11 cellular contexts compared by ENCODE assay signal in the genomic region with DNA sequence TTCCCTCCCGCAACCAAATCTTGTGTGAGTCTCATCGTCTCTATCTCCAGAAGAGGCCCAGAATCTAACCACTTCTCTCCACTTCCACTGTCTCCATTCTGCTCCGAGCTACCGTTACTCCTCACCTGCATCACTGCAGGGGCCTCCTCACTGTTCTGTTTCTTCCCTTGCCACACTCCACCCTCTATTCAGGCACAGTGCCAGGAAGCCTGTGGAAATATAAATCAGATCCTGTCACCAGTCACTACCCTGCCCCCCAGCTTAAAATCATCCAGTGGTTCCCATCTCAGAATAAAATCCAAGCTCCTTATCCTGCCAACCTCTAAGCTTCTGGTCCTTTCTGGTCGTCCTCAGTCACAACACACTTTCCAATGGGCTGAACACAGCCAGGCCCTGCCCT. TPM values are rescaled to one million over a fixed set of nuclear protein-coding genes. Genes with fewer than 3 reads are reported as not detected.
DNase-seq lines count a peak whose midpoint lies in the region; ATAC-seq, FAIRE-seq and TF ChIP-seq lines count a peak whose summit lies in the region.
"Had no signal": no experiment of that assay in that cellular context is flagged by ENCODE, and none has a peak within 500 bp of the region (broad histone marks: within the 10 kb centered on the region; RNA-seq: fewer than 3 reads in every experiment).

No MANE protein-coding gene starts in this region.

- no peaks in the 10 kb centered on the region for H3K9me3 Mint-ChIP-seq in activated naive CD8-positive, alpha-beta T cell (ENCODE audit: low read depth)
- no peaks in the 10 kb centered on the region for H3K9me3 Mint-ChIP-seq in type B pancreatic cell

- H3K27ac ChIP-seq in HepG2 (ENCODE audit: extremely low read length, insufficient read depth, low read length) (no peak overlapping the region), right lobe of liver (no peak overlapping the region), kidney (ENCODE audit: low read depth in 2 of 2, low read length in 2 of 2) (no peak overlapping the region)

- TF ChIP-seq RAD21 in HepG2 (CRISPR knock-in tag; IDR thresholded peaks at IDR 0.05): no peak

- peak overlapping the region; percentile 68; the same call in 1 of the 2 replicates for H3K4me2 ChIP-seq in HepG2 (ENCODE audit: low read depth, low read length)

- DNase-seq in HepG2 (ENCODE audit: low spot score) (no peak), right lobe of liver (no peak), kidney (no peak), type B pancreatic cell (ENCODE audit: extremely low spot score, unreplicated experiment) (no peak), NCI-H2227 treated with DMSO at 0.1 percent for 48 hours (lab: John Stamatoyannopoulos, UW) (no peak)
- DNase-seq: activated CD4-positive, alpha-beta T cell treated with anti-CD3 and anti-CD28 coated beads for 48 hours; cortex of kidney; MG63 had no signal

- TF ChIP-seq POLR2A in HepG2 (IDR thresholded peaks at IDR 0.05; ENCODE audit: insufficient read depth in 1 of 2, low read depth in 2 of 2, low read length in 2 of 2): no peak
- no peak for TF ChIP-seq POLR2A in right lobe of liver (IDR thresholded peaks at IDR 0.05)

- TF ChIP-seq CTCF in HepG2 (CRISPR knock-in tag; IDR thresholded peaks at IDR 0.05) (no peak), right lobe of liver (IDR thresholded peaks at IDR 0.05) (no peak), kidney (IDR thresholded peaks at IDR 0.05; ENCODE audit: borderline replicate concordance, extremely low read depth, insufficient read depth) (no peak), type B pancreatic cell (conservative IDR thresholded peaks at IDR 0.05) (no peak)

- H3K36me3 Mint-ChIP-seq in activated naive CD8-positive, alpha-beta T cell: peaks cover 2% of the 10 kb centered on the region
- H3K36me3 Mint-ChIP-seq in type B pancreatic cell: no peaks in the 10 kb centered on the region

- no peak overlapping the region for H3K27ac Mint-ChIP-seq in activated naive CD8-positive, alpha-beta T cell
- no peak overlapping the region for H3K27ac Mint-ChIP-seq in type B pancreatic cell

- peaks cover 22% of the 10 kb centered on the region for H3K4me1 Mint-ChIP-seq in activated naive CD8-positive, alpha-beta T cell (ENCODE audit: low read depth)
- peaks cover 10% of the 10 kb centered on the region for H3K4me1 Mint-ChIP-seq in type B pancreatic cell (ENCODE audit: unreplicated experiment)

- no peaks in the 10 kb centered on the region for H3K79me2 ChIP-seq in HepG2 (ENCODE audit: insufficient read depth, low read length)

- no peak for TF ChIP-seq EP300 in HepG2 (IDR thresholded peaks at IDR 0.05; ENCODE audit: low read depth in 2 of 2, low read length in 2 of 2)
- TF ChIP-seq EP300 in HepG2 (CRISPR knock-in tag; IDR thresholded peaks at IDR 0.05; ENCODE audit: borderline replicate concordance): no peak

- in situ Hi-C loops in HepG2 (cut with HindIII; ENCODE audit: extremely low pct_ligation_motif_present, low pct_unique_long_range_greater_than_20kb): no loop called here

- H3K27me3 Mint-ChIP-seq in activated naive CD8-positive, alpha-beta T cell: peaks cover 8% of the 10 kb centered on the region
- H3K27me3 Mint-ChIP-seq in type B pancreatic cell: peaks cover 2% of the 10 kb centered on the region

- WGBS in HepG2 (ENCODE audit: low lambda C conversion rate): 71% methylated on average over 5 of the region's 5 CpGs
- WGBS in right lobe of liver (ENCODE audit: insufficient coverage, low coverage, low lambda C conversion rate, missing lambda C conversion rate): 89% methylated on average over 4 of the region's 5 CpGs

- no peaks in the 10 kb centered on the region for H3K9me3 ChIP-seq in HepG2 (ENCODE audit: low read length)
- no peaks in the 10 kb centered on the region for H3K9me3 ChIP-seq in right lobe of liver
- H3K9me3 ChIP-seq in kidney (ENCODE audit: control insufficient read depth in 1 of 2, low read length in 2 of 2): no peaks in the 10 kb centered on the region
- H3K9me3 ChIP-seq: MG63 had no signal

- H3K27me3 ChIP-seq in HepG2 (ENCODE audit: control insufficient read depth in 1 of 2, insufficient read depth in 2 of 2, low read length in 2 of 2) (no peaks in the 10 kb centered on the region; a peak in 1 of 5 replicates), right lobe of liver (no peaks in the 10 kb centered on the region)
- H3K27me3 ChIP-seq: MG63 had no signal

- H3K4me3 Mint-ChIP-seq in activated naive CD8-positive, alpha-beta T cell: peak overlapping the region; percentile 100
- H3K4me3 Mint-ChIP-seq in type B pancreatic cell: peak overlapping the region; percentile 93

- FAIRE-seq in HepG2 (lab: Jason Lieb, UNC) (no peak), kidney (lab: Jason Lieb, UNC) (no peak)

- CTCF ChIA-PET in HepG2 (lab: Yijun Ruan, JAX; ENCODE audit: low intra/inter-chr PET ratio, low total read pairs): no interaction called here

- no peaks in the 10 kb centered on the region for H4K20me1 ChIP-seq in HepG2 (ENCODE audit: insufficient read depth, low read length)

- no peaks in the 10 kb centered on the region for H3K36me3 ChIP-seq in HepG2 (replicated peaks in 1 of 2; ENCODE audit: control insufficient read depth in 1 of 2, insufficient read depth in 2 of 2, low read length in 2 of 2)
- no peaks in the 10 kb centered on the region for H3K36me3 ChIP-seq in right lobe of liver
- H3K36me3 ChIP-seq in kidney (ENCODE audit: control insufficient read depth in 1 of 2, insufficient read depth in 2 of 2, low read length in 2 of 2): no peaks in the 10 kb centered on the region
- H3K36me3 ChIP-seq: MG63 had no signal

- H3K9ac ChIP-seq in HepG2 (ENCODE audit: insufficient read depth, low read depth, low read length) (no peak overlapping the region), kidney (ENCODE audit: low read length in 2 of 2) (no peak overlapping the region)

- no peak overlapping the region for H3K4me3 ChIP-seq in HepG2 (replicated peaks in 1 of 3; ENCODE audit: insufficient read depth in 1 of 3, low read depth in 2 of 3, low read length in 3 of 3)
- peak overlapping the region in 1 of 3 donors; percentile 62 for H3K4me3 ChIP-seq in right lobe of liver
- peak overlapping the region; percentile 81 to 96 for H3K4me3 ChIP-seq in kidney (ENCODE audit: low read length in 2 of 2)

- ATAC-seq in HepG2 (no peak), right lobe of liver (no peak), GM21529 (IDR thresholded peaks at IDR 0.05; ENCODE audit: unreplicated experiment) (no peak), GM18517 (IDR thresholded peaks at IDR 0.05; ENCODE audit: unreplicated experiment) (no peak)

- H3K4me1 ChIP-seq in HepG2 (ENCODE audit: insufficient read depth, low read length) (peaks cover 6% of the 10 kb centered on the region; the same call in 1 of the 2 replicates), right lobe of liver (peaks cover 0 to 12% (median 3%) of the 10 kb centered on the region in 4 donors), kidney (ENCODE audit: control insufficient read depth in 1 of 2, insufficient read depth in 1 of 2, low read depth in 1 of 2, low read length in 2 of 2) (peaks cover 0 to 15% of the 10 kb centered on the region in 2 donors)

- H2AFZ ChIP-seq in HepG2 (ENCODE audit: low read length): no peak overlapping the region

- intact Hi-C loops in HepG2 (cut with micrococcal nuclease; ENCODE audit: unreplicated experiment): no loop called here
- intact Hi-C loops in right lobe of liver (cut with DNase I): loop anchor here in 1 of 2 donors (10.0 kb wide), 1 partner anchor 480 kb away; no protein-coding TSS in a partner anchor
- intact Hi-C loops in kidney (cut with DNase I): no loop called here

- POLR2A ChIA-PET in HepG2 (lab: Yijun Ruan, JAX): interaction anchor here (1.8 kb wide), 1 partner anchor 256 kb away, joined by 3 read pairs; no protein-coding TSS in a partner anchor

- BruUV-seq in HepG2 (replicated peaks; lab: Mats Ljungman, UMichigan): no TSS peak

RNA-seq across cellular contexts. Expression of gene ZNF175, which starts 24.1 kb away (rescaled TPM):
- total RNA-seq in HepG2 (2016; rRNA removed; fragmentation: Illumina TruSeq; extraction: Trizol): 1.5 and 2.3 TPM in 2 replicates
- total RNA-seq in HepG2 (2016; cell fraction: cytosol; rRNA removed; fragmentation: Illumina TruSeq; extraction: Trizol; ENCODE audit: low read depth): 0.09 and 0.10 TPM in 2 replicates
- total RNA-seq in HepG2 (2016; cell fraction: insoluble cytoplasmic fraction; rRNA removed; fragmentation: Illumina TruSeq; extraction: Trizol): 2.7 and 2.8 TPM in 2 replicates
- total RNA-seq in HepG2 (2016; cell fraction: membrane; rRNA removed; fragmentation: Illumina TruSeq; extraction: Trizol): 0.65 and 1.1 TPM in 2 replicates
- 1.6 and 2.5 TPM in 2 replicates for total RNA-seq in HepG2 (2016; cell fraction: nucleus; rRNA removed; fragmentation: Illumina TruSeq; extraction: Trizol)
- polyA plus RNA-seq in HepG2 (2011; rRNA removed): 1.1 and 1.2 TPM in 2 replicates
- polyA plus RNA-seq in HepG2 (2011; cell fraction: cytosol; rRNA removed): 0.55 and 0.62 TPM in 2 replicates
- polyA plus RNA-seq in HepG2 (2011; cell fraction: nucleus; rRNA removed): 2.2 and 2.5 TPM in 2 replicates
- 1.5 and 1.9 TPM in 2 replicates for polyA plus RNA-seq in HepG2 (2012)
- 0.11 and 0.20 TPM in 2 replicates for polyA plus RNA-seq in HepG2 (2016; cell fraction: cytosol; fragmentation: Illumina TruSeq; extraction: Trizol; ENCODE audit: low read depth)
- polyA plus RNA-seq in HepG2 (2016; cell fraction: insoluble cytoplasmic fraction; fragmentation: Illumina TruSeq; extraction: Trizol; ENCODE audit: low read depth): 2.0 and 2.6 TPM in 2 replicates
- 0.32 and 0.44 TPM in 2 replicates for polyA plus RNA-seq in HepG2 (2016; cell fraction: membrane; fragmentation: Illumina TruSeq; extraction: Trizol; ENCODE audit: low read depth)
- 2.6 and 6.4 TPM in 2 replicates for polyA plus RNA-seq in HepG2 (2016; cell fraction: nucleus; fragmentation: Illumina TruSeq; extraction: Trizol; ENCODE audit: insufficient read depth, low read depth)
- polyA minus RNA-seq in HepG2 (2011; rRNA and poly(A)+ RNA removed; ENCODE audit: low replicate concordance): 2.2 and 5.2 TPM in 2 replicates
- polyA minus RNA-seq in HepG2 (2011; cell fraction: cytosol; rRNA and poly(A)+ RNA removed): 1.1 and 1.6 TPM in 2 replicates
- 4.4 and 4.5 TPM in 2 replicates for polyA minus RNA-seq in HepG2 (2011; cell fraction: nucleus; rRNA and poly(A)+ RNA removed)
- total RNA-seq in right lobe of liver: 1 to 10 TPM; 1.2 to 5.2 (median 4.4) TPM
- 20.1 TPM for total RNA-seq in kidney
- polyA plus RNA-seq in kidney (ENCODE audit: insufficient read depth, low read depth, low replicate concordance): 3.3 TPM
- total RNA-seq in type B pancreatic cell (ENCODE audit: low replicate concordance): 7.9 and 14.0 TPM in 2 replicates

RNA-seq across cellular contexts. Expression of gene SIGLEC5, which starts 35.0 kb away (rescaled TPM):
- not detected in 2 replicates for total RNA-seq in HepG2 (2016; rRNA removed; fragmentation: Illumina TruSeq; extraction: Trizol)
- not detected in 2 replicates for total RNA-seq in HepG2 (2016; cell fraction: cytosol; rRNA removed; fragmentation: Illumina TruSeq; extraction: Trizol; ENCODE audit: low read depth)
- total RNA-seq in HepG2 (2016; cell fraction: insoluble cytoplasmic fraction; rRNA removed; fragmentation: Illumina TruSeq; extraction: Trizol): not detected in 2 replicates
- total RNA-seq in HepG2 (2016; cell fraction: membrane; rRNA removed; fragmentation: Illumina TruSeq; extraction: Trizol): not detected in 2 replicates
- not detected in 2 replicates for total RNA-seq in HepG2 (2016; cell fraction: nucleus; rRNA removed; fragmentation: Illumina TruSeq; extraction: Trizol)
- polyA plus RNA-seq in HepG2 (2011; rRNA removed): not detected in 2 replicates
- not detected in 2 replicates for polyA plus RNA-seq in HepG2 (2011; cell fraction: cytosol; rRNA removed)
- not detected in 2 replicates for polyA plus RNA-seq in HepG2 (2011; cell fraction: nucleus; rRNA removed)
- polyA plus RNA-seq in HepG2 (2012): not detected in 2 replicates
- not detected in 2 replicates for polyA plus RNA-seq in HepG2 (2016; cell fraction: cytosol; fragmentation: Illumina TruSeq; extraction: Trizol; ENCODE audit: low read depth)
- not detected in 2 replicates for polyA plus RNA-seq in HepG2 (2016; cell fraction: insoluble cytoplasmic fraction; fragmentation: Illumina TruSeq; extraction: Trizol; ENCODE audit: low read depth)
- not detected in 2 replicates for polyA plus RNA-seq in HepG2 (2016; cell fraction: membrane; fragmentation: Illumina TruSeq; extraction: Trizol; ENCODE audit: low read depth)
- polyA plus RNA-seq in HepG2 (2016; cell fraction: nucleus; fragmentation: Illumina TruSeq; extraction: Trizol; ENCODE audit: insufficient read depth, low read depth): not detected in 2 replicates
- not detected in 2 replicates for polyA minus RNA-seq in HepG2 (2011; rRNA and poly(A)+ RNA removed; ENCODE audit: low replicate concordance)
- not detected in 2 replicates for polyA minus RNA-seq in HepG2 (2011; cell fraction: cytosol; rRNA and poly(A)+ RNA removed)
- polyA minus RNA-seq in HepG2 (2011; cell fraction: nucleus; rRNA and poly(A)+ RNA removed): not detected in 2 replicates
- total RNA-seq in right lobe of liver: 1 to 10 TPM in 1 of 6 experiments, under 1 TPM in 2, not detected in 3; 0.89 to 1.1 (median 0.92) TPM
- total RNA-seq in kidney: not detected
- not detected for polyA plus RNA-seq in kidney (ENCODE audit: insufficient read depth, low read depth, low replicate concordance)
- total RNA-seq in type B pancreatic cell (ENCODE audit: low replicate concordance): not detected in 2 replicates

RNA-seq across cellular contexts. Expression of gene SIGLEC14, which starts 51.4 kb away (rescaled TPM):
- total RNA-seq in HepG2 (2016; rRNA removed; fragmentation: Illumina TruSeq; extraction: Trizol) (0.09 TPM in 1 of 2 replicates, not detected in the other), right lobe of liver (1 to 10 TPM in 4 of 6 experiments, not detected in 2; 2.9 to 6.1 (median 3.4) TPM), kidney (11.5 TPM), type B pancreatic cell (ENCODE audit: low replicate concordance) (not detected in 2 replicates)
- total RNA-seq in HepG2 (2016; cell fraction: cytosol; rRNA removed; fragmentation: Illumina TruSeq; extraction: Trizol; ENCODE audit: low read depth): not detected in 2 replicates
- total RNA-seq in HepG2 (2016; cell fraction: insoluble cytoplasmic fraction; rRNA removed; fragmentation: Illumina TruSeq; extraction: Trizol): 0.13 TPM in 1 of 2 replicates, not detected in the other
- 0.09 and 0.10 TPM in 2 replicates for total RNA-seq in HepG2 (2016; cell fraction: membrane; rRNA removed; fragmentation: Illumina TruSeq; extraction: Trizol)
- total RNA-seq in HepG2 (2016; cell fraction: nucleus; rRNA removed; fragmentation: Illumina TruSeq; extraction: Trizol): not detected in 2 replicates
- polyA plus RNA-seq in HepG2 (2011; rRNA removed) (0.04 and 0.05 TPM in 2 replicates), kidney (ENCODE audit: insufficient read depth, low read depth, low replicate concordance) (0.26 TPM)
- polyA plus RNA-seq in HepG2 (2011; cell fraction: cytosol; rRNA removed): 0.06 TPM in 1 of 2 replicates, not detected in the other
- not detected in 2 replicates for polyA plus RNA-seq in HepG2 (2011; cell fraction: nucleus; rRNA removed)
- polyA plus RNA-seq in HepG2 (2012): 0.09 TPM in 1 of 2 replicates, not detected in the other
- not detected in 2 replicates for polyA plus RNA-seq in HepG2 (2016; cell fraction: cytosol; fragmentation: Illumina TruSeq; extraction: Trizol; ENCODE audit: low read depth)
- 0.11 and 0.14 TPM in 2 replicates for polyA plus RNA-seq in HepG2 (2016; cell fraction: insoluble cytoplasmic fraction; fragmentation: Illumina TruSeq; extraction: Trizol; ENCODE audit: low read depth)
- polyA plus RNA-seq in HepG2 (2016; cell fraction: membrane; fragmentation: Illumina TruSeq; extraction: Trizol; ENCODE audit: low read depth): 0.11 and 0.20 TPM in 2 replicates
- polyA plus RNA-seq in HepG2 (2016; cell fraction: nucleus; fragmentation: Illumina TruSeq; extraction: Trizol; ENCODE audit: insufficient read depth, low read depth): 0.28 TPM in 1 of 2 replicates, not detected in the other
- 0.14 TPM in 1 of 2 replicates, not detected in the other for polyA minus RNA-seq in HepG2 (2011; rRNA and poly(A)+ RNA removed; ENCODE audit: low replicate concordance)
- not detected in 2 replicates for polyA minus RNA-seq in HepG2 (2011; cell fraction: cytosol; rRNA and poly(A)+ RNA removed)
- not detected in 2 replicates for polyA minus RNA-seq in HepG2 (2011; cell fraction: nucleus; rRNA and poly(A)+ RNA removed)

Comparison
In these comparisons a context has a peak if more than half of its experiments do, and no peak if none do; other contexts are left out.
1. H3K4me3 ChIP-seq: peak in kidney (2 of 2); none in HepG2 (0 of 3).